Comparison of ENCODE assay signal across 1 cellular context in genomic region chr10:112202561-112203241, GRCh38.
TF ChIP-seq lines count a peak whose summit lies in the region.

No MANE protein-coding gene starts in this region.

TF ChIP-seq in GM12878, 131 proteins besides CTCF, POLR2A, EP300 and RAD21 (continued from another document):
- peak; percentile 73 for TF ChIP-seq IRF4 (IDR thresholded peaks at IDR 0.05; ENCODE audit: low read depth, low read length)
- TF ChIP-seq, protein P1, sequence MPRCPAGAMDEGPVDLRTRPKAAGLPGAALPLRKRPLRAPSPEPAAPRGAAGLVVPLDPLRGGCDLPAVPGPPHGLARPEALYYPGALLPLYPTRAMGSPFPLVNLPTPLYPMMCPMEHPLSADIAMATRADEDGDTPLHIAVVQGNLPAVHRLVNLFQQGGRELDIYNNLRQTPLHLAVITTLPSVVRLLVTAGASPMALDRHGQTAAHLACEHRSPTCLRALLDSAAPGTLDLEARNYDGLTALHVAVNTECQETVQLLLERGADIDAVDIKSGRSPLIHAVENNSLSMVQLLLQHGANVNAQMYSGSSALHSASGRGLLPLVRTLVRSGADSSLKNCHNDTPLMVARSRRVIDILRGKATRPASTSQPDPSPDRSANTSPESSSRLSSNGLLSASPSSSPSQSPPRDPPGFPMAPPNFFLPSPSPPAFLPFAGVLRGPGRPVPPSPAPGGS (IDR thresholded peaks at IDR 0.05; ENCODE audit: borderline replicate concordance, insufficient read depth, low read depth, low read length, poor library complexity, severe bottlenecking) = peak; percentile 23
- peak in 1 of 2 experiments; percentile 35; a peak in 1 of 4 replicates for TF ChIP-seq SRF (IDR thresholded peaks at IDR 0.05; ENCODE audit: low read depth in 2 of 2, low read length in 2 of 2)
- TF ChIP-seq RUNX3 (IDR thresholded peaks at IDR 0.05; ENCODE audit: low read length) = peak; percentile 62
- no peak for TF ChIP-seq RB1 (IDR thresholded peaks at IDR 0.05; ENCODE audit: borderline replicate concordance)
- peak; percentile 83 for TF ChIP-seq NFIC (IDR thresholded peaks at IDR 0.05; ENCODE audit: low read depth, low read length)
- TF ChIP-seq ETV6 (conservative IDR thresholded peaks at IDR 0.05 in 1 of 2, IDR thresholded peaks at IDR 0.05 in 1 of 2; ENCODE audit: borderline replicate concordance in 1 of 2, low read depth in 1 of 2) = peak in 1 of 2 experiments; percentile 27; a peak in 1 of 4 replicates
- 0 out of 2 replicates have a peak, but pooled peaks have one; percentile 16 for TF ChIP-seq TCF7 (IDR thresholded peaks at IDR 0.05; ENCODE audit: borderline replicate concordance)
- peak; percentile 62; the same call in 1 of the 2 replicates for TF ChIP-seq CREM (IDR thresholded peaks at IDR 0.05; ENCODE audit: low read depth)
- peak; percentile 35; the same call in 1 of the 2 replicates for TF ChIP-seq CBFB (IDR thresholded peaks at IDR 0.05; ENCODE audit: low read depth)
- no peak for TF ChIP-seq MTA3 (IDR thresholded peaks at IDR 0.05; ENCODE audit: borderline replicate concordance, low read length)
- TF ChIP-seq JUNB (IDR thresholded peaks at IDR 0.05) = peak; percentile 94
- no peak for TF ChIP-seq SMAD5 (IDR thresholded peaks at IDR 0.05; ENCODE audit: low read depth)
- TF ChIP-seq CHD2 (IDR thresholded peaks at IDR 0.05; ENCODE audit: borderline replicate concordance, low read depth, low read length) = no peak
- TF ChIP-seq BCL11A (IDR thresholded peaks at IDR 0.05; ENCODE audit: low read depth, low read length) = 0 out of 2 replicates have a peak, but pooled peaks have one; percentile 45
- peak; percentile 73 for TF ChIP-seq ATF2 (IDR thresholded peaks at IDR 0.05; ENCODE audit: low read length)
- peak; percentile 69; the same call in 1 of the 2 replicates for TF ChIP-seq MEF2A (IDR thresholded peaks at IDR 0.05; ENCODE audit: insufficient read depth, low read depth, low read length)
- TF ChIP-seq SIN3A (IDR thresholded peaks at IDR 0.05; ENCODE audit: low read depth, low read length) = no peak
